In genomic region chr1:6465461-6466005, GRCh38 we compare ENCODE assay signal across 10 cellular contexts. TPM values are rescaled to one million over a fixed set of nuclear protein-coding genes. Genes with fewer than 3 reads are reported as not detected.
A peak's percentile ranks its signal among the peaks of the same experiment; 100 is the strongest.
DNase-seq lines count a peak whose midpoint lies in the region; ATAC-seq and TF ChIP-seq lines count a peak whose summit lies in the region.
"Had no signal": no experiment of that assay in that cellular context is flagged by ENCODE, and none has a peak within 500 bp of the region (broad histone marks: within the 10 kb centered on the region; RNA-seq: fewer than 3 reads in every experiment).

No MANE protein-coding gene starts in this region.

- H3K4me2 ChIP-seq in PC-3 (ENCODE audit: low read length), result no peak overlapping the region

- H3K4me1 ChIP-seq in PC-3 (ENCODE audit: insufficient read depth, low read length), result no peaks in the 10 kb centered on the region

- H2AFZ ChIP-seq in PC-3 (ENCODE audit: low read length), result no peak overlapping the region

- no peak overlapping the region for H3K9ac ChIP-seq in PC-3 (ENCODE audit: low read length)

- no peaks in the 10 kb centered on the region for H3K79me2 ChIP-seq in PC-3 (ENCODE audit: low read length)

- H3K27me3 ChIP-seq in PC-3 (ENCODE audit: low read length), result no peaks in the 10 kb centered on the region

- TF ChIP-seq CTCF in CD14-positive monocyte (IDR thresholded peaks at IDR 0.05) (no peak), PC-3 (conservative IDR thresholded peaks at IDR 0.05; ENCODE audit: low read depth, low read length) (no peak)

- no peaks in the 10 kb centered on the region for H3K9me2 ChIP-seq in PC-3 (replicated peaks; ENCODE audit: low read length)

- no peak overlapping the region for H3K27ac ChIP-seq in PC-3 (ENCODE audit: low read length)

- no TSS peak for BruUV-seq in PC-3 (replicated peaks; lab: Mats Ljungman, UMichigan)

- no peak overlapping the region for H3K27ac Mint-ChIP-seq in CD14-positive monocyte
- H3K27ac Mint-ChIP-seq in T-helper 1 cell treated with Interleukin-12 subunit alpha and Interleukin-12 subunit beta and Interleukin-4 antibody, amounts not matched to agents 30 μg/mL and 1 μg/mL, for 36 hours, result peak overlapping the region; percentile 89
- peak overlapping the region; percentile 82 to 96 (median 92) for H3K27ac Mint-ChIP-seq in naive thymus-derived CD8-positive, alpha-beta T cell
- H3K27ac Mint-ChIP-seq: HFFc6 had no signal

- no peak overlapping the region for H3K4me3 ChIP-seq in PC-3 (ENCODE audit: low read length)

- peak; percentile 60 to 65 for ATAC-seq in naive thymus-derived CD8-positive, alpha-beta T cell
- ATAC-seq in PC-3 (no peak), GM19035 (IDR thresholded peaks at IDR 0.05; ENCODE audit: unreplicated experiment) (no peak)

- CTCF ChIA-PET in PC-3 (lab: Charles Lee), result no interaction called here

- H3K36me3 Mint-ChIP-seq in CD14-positive monocyte, result no peaks in the 10 kb centered on the region
- H3K36me3 Mint-ChIP-seq in T-helper 1 cell treated with Interleukin-12 subunit alpha and Interleukin-12 subunit beta and Interleukin-4 antibody, amounts not matched to agents 30 μg/mL and 1 μg/mL, for 36 hours (ENCODE audit: low read depth), result peaks cover 30% of the 10 kb centered on the region
- peaks cover 0 to 35% (median 11%) of the 10 kb centered on the region in 3 donors for H3K36me3 Mint-ChIP-seq in naive thymus-derived CD8-positive, alpha-beta T cell

- intact Hi-C loops in CD14-positive monocyte (cut with micrococcal nuclease), result no loop called here
- intact Hi-C loops in PC-3 (cut with micrococcal nuclease), result no loop called here

- DNase-seq in CD14-positive monocyte (ENCODE audit: low spot score), result no peak
- peak; percentile 64 for DNase-seq in activated naive CD4-positive, alpha-beta T cell treated with Interleukin-2 at 50 U/mL for 16 hours
- DNase-seq in naive thymus-derived CD8-positive, alpha-beta T cell, result peak in 7 of 10 donors; percentile 33 to 57 (median 46)
- no peak for DNase-seq in PC-3
- DNase-seq in DMS 273 treated with DMSO at 0.1 percent for 48 hours (lab: John Stamatoyannopoulos, UW), result no peak
- no peak for DNase-seq in NCI-H524 (lab: John Stamatoyannopoulos, UW)
- DNase-seq: HFFc6, NCI-H748 treated with DMSO at 0.1 percent for 48 hours had no signal

- no peaks in the 10 kb centered on the region for H4K20me1 ChIP-seq in PC-3 (ENCODE audit: low read length)

- H3K9me3 Mint-ChIP-seq in CD14-positive monocyte, result peaks cover 0 to 6% (median 0%) of the 10 kb centered on the region in 7 donors
- H3K9me3 Mint-ChIP-seq in T-helper 1 cell treated with Interleukin-12 subunit alpha and Interleukin-12 subunit beta and Interleukin-4 antibody, amounts not matched to agents 30 μg/mL and 1 μg/mL, for 36 hours, result no peaks in the 10 kb centered on the region
- H3K9me3 Mint-ChIP-seq in naive thymus-derived CD8-positive, alpha-beta T cell, result no peaks in the 10 kb centered on the region
- H3K9me3 Mint-ChIP-seq: HFFc6 had no signal

- peaks cover 24 to 49% (median 36%) of the 10 kb centered on the region in 3 donors for H3K27me3 Mint-ChIP-seq in CD14-positive monocyte (ENCODE audit: low read depth in 3 of 3)
- H3K27me3 Mint-ChIP-seq in T-helper 1 cell treated with Interleukin-12 subunit alpha and Interleukin-12 subunit beta and Interleukin-4 antibody, amounts not matched to agents 30 μg/mL and 1 μg/mL, for 36 hours (ENCODE audit: low read depth), result no peaks in the 10 kb centered on the region
- H3K27me3 Mint-ChIP-seq in naive thymus-derived CD8-positive, alpha-beta T cell, result peaks cover 0 to 2% (median 0%) of the 10 kb centered on the region in 5 donors

- H3F3A ChIP-seq in PC-3 (ENCODE audit: low read length, unreplicated experiment), result no peaks in the 10 kb centered on the region

- POLR2A ChIA-PET in naive thymus-derived CD8-positive, alpha-beta T cell (lab: Charles Lee), result interaction anchor here (0.7 to 3.8 kb wide), 12 partner anchors 10 to 267 kb away, joined by 3 to 25 read pairs (median 5); partner anchors contain the start of genes ACOT7, ESPN and PLEKHG5
- POLR2A ChIA-PET in PC-3 (lab: Charles Lee; ENCODE audit: unreplicated experiment), result no interaction called here

- peak overlapping the region; percentile 51 to 70 for H3K4me3 Mint-ChIP-seq in CD14-positive monocyte
- peak overlapping the region; percentile 95 for H3K4me3 Mint-ChIP-seq in T-helper 1 cell treated with Interleukin-12 subunit alpha and Interleukin-12 subunit beta and Interleukin-4 antibody, amounts not matched to agents 30 μg/mL and 1 μg/mL, for 36 hours
- peak overlapping the region; percentile 88 to 97 (median 91) for H3K4me3 Mint-ChIP-seq in naive thymus-derived CD8-positive, alpha-beta T cell
- H3K4me3 Mint-ChIP-seq: HFFc6 had no signal

- H3K9me3 ChIP-seq in PC-3 (ENCODE audit: low read length), result no peaks in the 10 kb centered on the region

- H3K4me1 Mint-ChIP-seq in CD14-positive monocyte, result peaks cover 3% of the 10 kb centered on the region
- peaks cover 25% of the 10 kb centered on the region for H3K4me1 Mint-ChIP-seq in T-helper 1 cell treated with Interleukin-12 subunit alpha and Interleukin-12 subunit beta and Interleukin-4 antibody, amounts not matched to agents 30 μg/mL and 1 μg/mL, for 36 hours (ENCODE audit: low read depth)
- peaks cover 24 to 46% (median 40%) of the 10 kb centered on the region in 4 donors for H3K4me1 Mint-ChIP-seq in naive thymus-derived CD8-positive, alpha-beta T cell

- H3K36me3 ChIP-seq in PC-3 (ENCODE audit: low read depth, low read length), result peaks cover 40% of the 10 kb centered on the region

RNA-seq across cellular contexts. Expression of gene TNFRSF25, which starts 0.4 kb away (rescaled TPM):
- under 1 TPM; 0.33 to 0.48 TPM for polyA plus RNA-seq in CD14-positive monocyte
- total RNA-seq in naive thymus-derived CD8-positive, alpha-beta T cell, result 100 to 1,000 TPM; 378 to 381 TPM
- 10 to 100 TPM in 2 of 3 donors, 1 to 10 TPM in 1; 7.2 to 28.7 (median 10.6) TPM for polyA plus RNA-seq in naive thymus-derived CD8-positive, alpha-beta T cell
- 42.5 and 60.1 TPM in 2 replicates for total RNA-seq in PC-3 (2014; rRNA removed)

RNA-seq across cellular contexts. Expression of gene PLEKHG5, which starts 25.9 kb away (rescaled TPM):
- polyA plus RNA-seq in CD14-positive monocyte, result not detected
- total RNA-seq in naive thymus-derived CD8-positive, alpha-beta T cell, result 1 to 10 TPM; 6.3 to 7.0 TPM
- 1 to 10 TPM in 1 of 3 donors, under 1 TPM in 2; 0.57 to 1.4 (median 0.59) TPM for polyA plus RNA-seq in naive thymus-derived CD8-positive, alpha-beta T cell
- total RNA-seq in PC-3 (2014; rRNA removed), result 42.8 and 66.1 TPM in 2 replicates

RNA-seq across cellular contexts. Expression of gene ESPN, which starts 41.0 kb away (rescaled TPM):
- polyA plus RNA-seq in CD14-positive monocyte, result not detected
- total RNA-seq in naive thymus-derived CD8-positive, alpha-beta T cell, result 1 to 10 TPM; 2.3 to 2.4 TPM
- polyA plus RNA-seq in naive thymus-derived CD8-positive, alpha-beta T cell, result under 1 TPM; 0.12 to 0.81 (median 0.15) TPM
- 11.1 and 14.1 TPM in 2 replicates for total RNA-seq in PC-3 (2014; rRNA removed)
- total RNA-seq: HFFc6 had no signal

RNA-seq across cellular contexts. Expression of gene HES2, which starts 45.8 kb away (rescaled TPM):
- not detected for polyA plus RNA-seq in CD14-positive monocyte
- not detected for total RNA-seq in naive thymus-derived CD8-positive, alpha-beta T cell
- not detected for polyA plus RNA-seq in naive thymus-derived CD8-positive, alpha-beta T cell
- 41.0 and 42.9 TPM in 2 replicates for total RNA-seq in PC-3 (2014; rRNA removed)

Comparison
In these comparisons a context has a peak if more than half of its experiments do, and no peak if none do; other contexts are left out.
1. DNase-seq: peak in activated naive CD4-positive, alpha-beta T cell treated with Interleukin-2 at 50 U/mL for 16 hours (single experiment) and naive thymus-derived CD8-positive, alpha-beta T cell (7 of 10); none in CD14-positive monocyte (single experiment), PC-3 (single experiment), DMS 273 treated with DMSO at 0.1 percent for 48 hours (single experiment) and NCI-H524 (0 of 2).
2. H3K27ac Mint-ChIP-seq: peak in T-helper 1 cell treated with Interleukin-12 subunit alpha and Interleukin-12 subunit beta and Interleukin-4 antibody, amounts not matched to agents 30 μg/mL and 1 μg/mL, for 36 hours (single experiment) and naive thymus-derived CD8-positive, alpha-beta T cell (10 of 10); none in CD14-positive monocyte (0 of 7).
3. ATAC-seq: peak in naive thymus-derived CD8-positive, alpha-beta T cell (2 of 2); none in PC-3 (single experiment) and GM19035 (single experiment).
4. Peak in every context shown above with its lines, with median percentiles within 50 percentile points of each other: H3K4me3 Mint-ChIP-seq.